ENCODE assay signal across 1 cellular context in the genomic region with DNA sequence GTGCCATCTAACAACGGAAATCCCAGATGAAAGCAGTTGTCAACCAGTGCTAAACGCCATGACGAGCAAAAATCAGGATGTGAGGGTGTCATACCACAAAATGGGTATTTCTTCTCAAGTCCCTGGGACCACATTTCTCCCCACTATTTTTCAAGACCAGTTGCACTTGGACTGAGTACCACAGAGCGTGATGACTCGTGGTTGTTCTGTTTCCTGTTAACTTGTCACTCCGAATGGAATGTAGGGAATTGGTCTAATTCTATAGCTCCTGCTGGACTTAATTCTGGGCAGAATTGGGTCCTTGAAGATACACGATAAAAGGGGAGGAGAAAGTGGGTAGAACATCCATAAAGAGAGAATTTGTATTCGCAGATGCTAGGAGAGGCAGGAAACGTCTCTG.
TF ChIP-seq lines count a peak whose summit lies in the region.

No MANE protein-coding gene starts in this region.

TF ChIP-seq in SK-N-SH treated with all-trans-retinoic acid at 6 μM for 48 hours, 23 proteins besides CTCF, POLR2A, EP300 and RAD21 (continued from another document):
- TF ChIP-seq, protein P1, sequence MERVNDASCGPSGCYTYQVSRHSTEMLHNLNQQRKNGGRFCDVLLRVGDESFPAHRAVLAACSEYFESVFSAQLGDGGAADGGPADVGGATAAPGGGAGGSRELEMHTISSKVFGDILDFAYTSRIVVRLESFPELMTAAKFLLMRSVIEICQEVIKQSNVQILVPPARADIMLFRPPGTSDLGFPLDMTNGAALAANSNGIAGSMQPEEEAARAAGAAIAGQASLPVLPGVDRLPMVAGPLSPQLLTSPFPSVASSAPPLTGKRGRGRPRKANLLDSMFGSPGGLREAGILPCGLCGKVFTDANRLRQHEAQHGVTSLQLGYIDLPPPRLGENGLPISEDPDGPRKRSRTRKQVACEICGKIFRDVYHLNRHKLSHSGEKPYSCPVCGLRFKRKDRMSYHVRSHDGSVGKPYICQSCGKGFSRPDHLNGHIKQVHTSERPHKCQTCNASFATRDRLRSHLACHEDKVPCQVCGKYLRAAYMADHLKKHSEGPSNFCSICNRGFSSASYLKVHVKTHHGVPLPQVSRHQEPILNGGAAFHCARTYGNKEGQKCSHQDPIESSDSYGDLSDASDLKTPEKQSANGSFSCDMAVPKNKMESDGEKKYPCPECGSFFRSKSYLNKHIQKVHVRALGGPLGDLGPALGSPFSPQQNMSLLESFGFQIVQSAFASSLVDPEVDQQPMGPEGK (CRISPR knock-in tag; IDR thresholded peaks at IDR 0.05; ENCODE audit: borderline replicate concordance) = no peak
- TF ChIP-seq ZFP30 (CRISPR knock-in tag; IDR thresholded peaks at IDR 0.05) (no peak), TOX (CRISPR knock-in tag; IDR thresholded peaks at IDR 0.05; ENCODE audit: borderline replicate concordance) (no peak), PPARA (CRISPR knock-in tag; IDR thresholded peaks at IDR 0.05; ENCODE audit: borderline replicate concordance) (no peak), OSR1 (CRISPR knock-in tag; IDR thresholded peaks at IDR 0.05) (no peak), ZNF8 (CRISPR knock-in tag; IDR thresholded peaks at IDR 0.05) (no peak), BACH2 (CRISPR knock-in tag; IDR thresholded peaks at IDR 0.05; ENCODE audit: borderline replicate concordance) (no peak), ARNTL (CRISPR knock-in tag; IDR thresholded peaks at IDR 0.05; ENCODE audit: borderline replicate concordance, low read depth) (no peak)
- TF ChIP-seq, protein P2, sequence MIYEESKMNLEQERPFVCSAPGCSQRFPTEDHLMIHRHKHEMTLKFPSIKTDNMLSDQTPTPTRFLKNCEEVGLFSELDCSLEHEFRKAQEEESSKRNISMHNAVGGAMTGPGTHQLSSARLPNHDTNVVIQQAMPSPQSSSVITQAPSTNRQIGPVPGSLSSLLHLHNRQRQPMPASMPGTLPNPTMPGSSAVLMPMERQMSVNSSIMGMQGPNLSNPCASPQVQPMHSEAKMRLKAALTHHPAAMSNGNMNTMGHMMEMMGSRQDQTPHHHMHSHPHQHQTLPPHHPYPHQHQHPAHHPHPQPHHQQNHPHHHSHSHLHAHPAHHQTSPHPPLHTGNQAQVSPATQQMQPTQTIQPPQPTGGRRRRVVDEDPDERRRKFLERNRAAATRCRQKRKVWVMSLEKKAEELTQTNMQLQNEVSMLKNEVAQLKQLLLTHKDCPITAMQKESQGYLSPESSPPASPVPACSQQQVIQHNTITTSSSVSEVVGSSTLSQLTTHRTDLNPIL (CRISPR knock-in tag; IDR thresholded peaks at IDR 0.05; ENCODE audit: low read depth) = no peak
- TF ChIP-seq, protein P3, sequence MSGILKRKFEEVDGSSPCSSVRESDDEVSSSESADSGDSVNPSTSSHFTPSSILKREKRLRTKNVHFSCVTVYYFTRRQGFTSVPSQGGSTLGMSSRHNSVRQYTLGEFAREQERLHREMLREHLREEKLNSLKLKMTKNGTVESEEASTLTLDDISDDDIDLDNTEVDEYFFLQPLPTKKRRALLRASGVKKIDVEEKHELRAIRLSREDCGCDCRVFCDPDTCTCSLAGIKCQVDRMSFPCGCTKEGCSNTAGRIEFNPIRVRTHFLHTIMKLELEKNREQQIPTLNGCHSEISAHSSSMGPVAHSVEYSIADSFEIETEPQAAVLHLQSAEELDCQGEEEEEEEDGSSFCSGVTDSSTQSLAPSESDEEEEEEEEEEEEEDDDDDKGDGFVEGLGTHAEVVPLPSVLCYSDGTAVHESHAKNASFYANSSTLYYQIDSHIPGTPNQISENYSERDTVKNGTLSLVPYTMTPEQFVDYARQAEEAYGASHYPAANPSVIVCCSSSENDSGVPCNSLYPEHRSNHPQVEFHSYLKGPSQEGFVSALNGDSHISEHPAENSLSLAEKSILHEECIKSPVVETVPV (CRISPR knock-in tag; IDR thresholded peaks at IDR 0.05) = no peak
